ENCODE assay signal across 8 cellular contexts in the genomic region with DNA sequence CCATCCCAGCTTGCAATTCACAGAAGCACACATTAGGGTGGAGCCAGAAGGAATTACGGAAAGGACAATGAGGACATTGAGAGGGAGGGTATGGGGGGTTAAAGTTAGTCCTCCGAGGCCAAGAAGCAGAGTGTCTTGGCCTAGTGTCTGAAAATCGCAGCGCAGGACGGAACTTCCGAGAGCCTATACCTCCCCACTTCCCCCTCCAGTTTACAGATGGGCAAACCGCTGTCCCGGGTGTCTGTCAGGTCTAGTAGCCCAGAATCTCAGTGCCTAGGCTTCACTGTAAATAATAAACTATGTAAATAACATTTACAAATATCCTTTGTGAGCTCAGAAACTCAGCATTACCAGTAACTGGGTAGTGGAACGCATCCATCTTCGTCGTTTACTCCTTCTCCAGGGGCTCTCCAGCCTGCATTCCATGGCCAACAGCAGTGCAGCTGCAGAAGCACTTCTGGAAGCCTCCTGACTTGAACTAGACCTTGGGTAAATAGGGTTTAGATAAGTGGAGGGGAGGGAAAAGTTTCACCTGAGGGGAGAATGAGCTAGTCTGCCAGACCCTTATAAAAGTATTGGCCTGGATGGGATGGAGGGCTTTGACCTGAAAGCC. TPM values are rescaled to one million over a fixed set of nuclear protein-coding genes. Genes with fewer than 3 reads are reported as not detected.
A peak's percentile ranks its signal among the peaks of the same experiment; 100 is the strongest.
DNase-seq lines count a peak whose midpoint lies in the region; ATAC-seq and FAIRE-seq lines count a peak whose summit lies in the region.

No MANE protein-coding gene starts in this region.

- H3K4ac ChIP-seq in mesenchymal stem cell (ENCODE audit: low read depth in 1 of 2, low read length in 2 of 2), result peak overlapping the region in 1 of 2 experiments; percentile 24

- CTCF ChIA-PET in activated naive CD4-positive, alpha-beta T cell treated with anti-CD3 and anti-CD28 coated beads for 36 hours (lab: Charles Lee), result interaction anchor here (1.3 to 1.5 kb wide), 2 partner anchors 21 to 101 kb away, joined by 3 to 4 read pairs; no protein-coding TSS in a partner anchor

- peaks cover 13% of the 10 kb centered on the region for H3K27me3 ChIP-seq in NT2/D1 (ENCODE audit: insufficient read depth, insufficient read length)
- H3K27me3 ChIP-seq in mesenchymal stem cell (ENCODE audit: control insufficient read depth in 1 of 2, insufficient read depth in 1 of 2, low read length in 2 of 2), result no peaks in the 10 kb centered on the region

- H4K8ac ChIP-seq in mesenchymal stem cell (ENCODE audit: low read length), result peak overlapping the region; percentile 97

- no peak overlapping the region for H3K14ac ChIP-seq in mesenchymal stem cell (ENCODE audit: low read length in 2 of 2)

- H3K27me3 Mint-ChIP-seq in activated naive CD4-positive, alpha-beta T cell treated with anti-CD3 and anti-CD28 coated beads for 36 hours (ENCODE audit: low read depth), result peaks cover 18% of the 10 kb centered on the region
- no peaks in the 10 kb centered on the region for H3K27me3 Mint-ChIP-seq in effector memory CD8-positive, alpha-beta T cell

- H2BK12ac ChIP-seq in mesenchymal stem cell (ENCODE audit: low read length in 2 of 2), result no peak overlapping the region

- H2BK15ac ChIP-seq in mesenchymal stem cell (ENCODE audit: low read depth, poor library complexity, severe bottlenecking), result peak overlapping the region; percentile 41

- intact Hi-C loops in activated naive CD4-positive, alpha-beta T cell treated with anti-CD3 and anti-CD28 coated beads for 36 hours (cut with micrococcal nuclease), result loop anchor here (1.0 kb wide), 1 partner anchor 59 kb away; no protein-coding TSS in a partner anchor

- peak overlapping the region; percentile 98 for H3K4me2 ChIP-seq in mesenchymal stem cell (ENCODE audit: low read length, poor library complexity, severe bottlenecking)

- H3K9me3 ChIP-seq in NT2/D1 (ENCODE audit: insufficient read depth, low read length), result no peaks in the 10 kb centered on the region
- H3K9me3 ChIP-seq in mesenchymal stem cell (ENCODE audit: control insufficient read depth, low read length), result no peaks in the 10 kb centered on the region

- 58% methylated on average over 4 of the region's 11 CpGs for WGBS in mesenchymal stem cell
- WGBS in urinary bladder, result 19% methylated on average over 11 of the region's 11 CpGs

- H3K27ac Mint-ChIP-seq in activated naive CD4-positive, alpha-beta T cell treated with anti-CD3 and anti-CD28 coated beads for 36 hours, result peak overlapping the region; percentile 54
- H3K27ac Mint-ChIP-seq in effector memory CD8-positive, alpha-beta T cell, result peak overlapping the region; percentile 94

- H2AFZ ChIP-seq in mesenchymal stem cell (ENCODE audit: low read depth, low read length), result peak overlapping the region; percentile 54

- no peaks in the 10 kb centered on the region for H3K36me3 Mint-ChIP-seq in activated naive CD4-positive, alpha-beta T cell treated with anti-CD3 and anti-CD28 coated beads for 36 hours (ENCODE audit: low read depth)
- H3K36me3 Mint-ChIP-seq in effector memory CD8-positive, alpha-beta T cell (ENCODE audit: insufficient read depth), result peaks cover 9% of the 10 kb centered on the region

- ATAC-seq in HG02763 (IDR thresholded peaks at IDR 0.05; ENCODE audit: unreplicated experiment), result peak; percentile 66
- ATAC-seq in effector memory CD8-positive, alpha-beta T cell (replicated peaks), result peak; percentile 69

- no peak overlapping the region for H3K23ac ChIP-seq in mesenchymal stem cell (ENCODE audit: low read length in 2 of 2)

- H3K36me3 ChIP-seq in NT2/D1 (ENCODE audit: insufficient read depth, insufficient read length, low read length) (no peaks in the 10 kb centered on the region), mesenchymal stem cell (ENCODE audit: control insufficient read depth in 1 of 2, insufficient read depth in 2 of 2, low read depth in 1 of 2, low read length in 2 of 2) (no peaks in the 10 kb centered on the region), urinary bladder (ENCODE audit: insufficient read depth) (no peaks in the 10 kb centered on the region)

- no peaks in the 10 kb centered on the region for H3K9me3 Mint-ChIP-seq in activated naive CD4-positive, alpha-beta T cell treated with anti-CD3 and anti-CD28 coated beads for 36 hours
- no peaks in the 10 kb centered on the region for H3K9me3 Mint-ChIP-seq in effector memory CD8-positive, alpha-beta T cell

- peak overlapping the region; percentile 55 to 73 for H3K18ac ChIP-seq in mesenchymal stem cell (ENCODE audit: low read depth in 1 of 2, low read length in 2 of 2)

- H4K91ac ChIP-seq in mesenchymal stem cell (ENCODE audit: low read length), result no peak overlapping the region

- no peak overlapping the region for H2BK5ac ChIP-seq in mesenchymal stem cell (ENCODE audit: low read depth, low read length, poor library complexity, severe bottlenecking)

- peak overlapping the region; percentile 92 for H3K9ac ChIP-seq in NT2/D1 (ENCODE audit: insufficient read length, low read depth)
- peak overlapping the region; percentile 90 for H3K9ac ChIP-seq in mesenchymal stem cell (ENCODE audit: low read length)

- no peaks in the 10 kb centered on the region for H3K79me1 ChIP-seq in mesenchymal stem cell (replicated peaks; ENCODE audit: low read length, poor library complexity, severe bottlenecking)

- H2AK5ac ChIP-seq in mesenchymal stem cell (ENCODE audit: low read length, severe bottlenecking), result peak overlapping the region; percentile 53

- H3K4me1 ChIP-seq in NT2/D1 (ENCODE audit: insufficient read depth, insufficient read length) (no peaks in the 10 kb centered on the region), mesenchymal stem cell (ENCODE audit: control insufficient read depth, insufficient read depth, low read depth, low read length) (peaks cover 6% of the 10 kb centered on the region), urinary bladder (ENCODE audit: insufficient read depth) (no peaks in the 10 kb centered on the region)

- H3K27ac ChIP-seq in mesenchymal stem cell (ENCODE audit: low read length, poor library complexity, severe bottlenecking) (peak overlapping the region; percentile 64), urinary bladder (ENCODE audit: low read depth) (peak overlapping the region; percentile 38)

- H3K4me3 ChIP-seq in NT2/D1 (ENCODE audit: insufficient read length, low read depth) (peak overlapping the region; percentile 71), mesenchymal stem cell (ENCODE audit: insufficient read depth in 1 of 2, low read depth in 1 of 2, low read length in 2 of 2) (peak overlapping the region; percentile 36 to 71), urinary bladder (ENCODE audit: low read depth, low read length) (peak overlapping the region; percentile 60)

- H3K4me1 Mint-ChIP-seq in activated naive CD4-positive, alpha-beta T cell treated with anti-CD3 and anti-CD28 coated beads for 36 hours (ENCODE audit: low read depth), result peaks cover 15% of the 10 kb centered on the region
- peaks cover 14 to 15% of the 10 kb centered on the region in 2 donors for H3K4me1 Mint-ChIP-seq in effector memory CD8-positive, alpha-beta T cell (ENCODE audit: low read depth in 2 of 2)

- H2BK120ac ChIP-seq in mesenchymal stem cell (ENCODE audit: low read depth, low read length), result no peak overlapping the region

- no peak for FAIRE-seq in urothelium cell line (lab: Jason Lieb, UNC)

- no peak for DNase-seq in activated naive CD4-positive, alpha-beta T cell treated with anti-CD3 and anti-CD28 coated beads for 36 hours
- no peak for DNase-seq in activated naive CD4-positive, alpha-beta T cell treated with anti-CD3 and anti-CD28 coated beads, Interleukin-2, amount 50 U/mL, for 16 hours
- DNase-seq in NT2/D1 (ENCODE audit: low read depth, low spot score) (no peak), mesenchymal stem cell (no peak), urothelium cell line (ENCODE audit: low spot score) (no peak)
- DNase-seq in effector memory CD8-positive, alpha-beta T cell, result peak in 2 of 3 experiments; percentile 4 to 17

- H3K4me3 Mint-ChIP-seq in activated naive CD4-positive, alpha-beta T cell treated with anti-CD3 and anti-CD28 coated beads for 36 hours, result peak overlapping the region; percentile 86
- H3K4me3 Mint-ChIP-seq in effector memory CD8-positive, alpha-beta T cell, result peak overlapping the region; percentile 88 to 95

RNA-seq across cellular contexts. Expression of a gene that starts 1.0 kb away (rescaled TPM):
- total RNA-seq in activated naive CD4-positive, alpha-beta T cell treated with anti-CD3 and anti-CD28 coated beads for 36 hours, result 1 to 10 TPM; 2.6 to 3.1 TPM
- 1.3 TPM for polyA plus RNA-seq in mesenchymal stem cell (2013, experiment 1 of 2)
- polyA plus RNA-seq in mesenchymal stem cell (2013, experiment 2 of 2), result 1.5 TPM
- total RNA-seq in urinary bladder, result 3.0 TPM
- polyA plus RNA-seq in urinary bladder, result 13.0 TPM

RNA-seq across cellular contexts. Expression of a gene that starts 17.4 kb away (rescaled TPM):
- under 1 TPM in 1 of 2 experiments, not detected in 1; 0.19 TPM for total RNA-seq in activated naive CD4-positive, alpha-beta T cell treated with anti-CD3 and anti-CD28 coated beads for 36 hours
- polyA plus RNA-seq in mesenchymal stem cell (2013, experiment 1 of 2), result 0.10 TPM
- polyA plus RNA-seq in mesenchymal stem cell (2013, experiment 2 of 2), result 0.12 TPM
- total RNA-seq in urinary bladder, result 0.42 TPM
- 1.2 TPM for polyA plus RNA-seq in urinary bladder

RNA-seq across cellular contexts. Expression of a gene that starts 20.8 kb away (rescaled TPM):
- under 1 TPM; 0.14 to 0.40 TPM for total RNA-seq in activated naive CD4-positive, alpha-beta T cell treated with anti-CD3 and anti-CD28 coated beads for 36 hours
- polyA plus RNA-seq in mesenchymal stem cell (2013, experiment 1 of 2), result not detected
- 0.01 TPM for polyA plus RNA-seq in mesenchymal stem cell (2013, experiment 2 of 2)
- 0.26 TPM for total RNA-seq in urinary bladder
- polyA plus RNA-seq in urinary bladder, result 0.08 TPM

Comparison
In these comparisons a context has a peak if more than half of its experiments do, and no peak if none do; other contexts are left out.
1. DNase-seq: peak in effector memory CD8-positive, alpha-beta T cell (2 of 3); none in activated naive CD4-positive, alpha-beta T cell treated with anti-CD3 and anti-CD28 coated beads for 36 hours (single experiment), activated naive CD4-positive, alpha-beta T cell treated with anti-CD3 and anti-CD28 coated beads, Interleukin-2, amount 50 U/mL, for 16 hours (single experiment), NT2/D1 (single experiment), mesenchymal stem cell (single experiment) and urothelium cell line (single experiment).
2. Peak in every context shown above with its lines, with median percentiles within 50 percentile points of each other: H3K4me3 ChIP-seq.